25 cellular contexts compared by ENCODE assay signal in genomic region chr15:37075777-37076176, GRCh38. TPM values are rescaled to one million over a fixed set of nuclear protein-coding genes. Genes with fewer than 3 reads are reported as not detected.
"Had no signal": no experiment of that assay in that cellular context is flagged by ENCODE, and none has a peak within 500 bp of the region (broad histone marks: within the 10 kb centered on the region; RNA-seq: fewer than 3 reads in every experiment).

No MANE protein-coding gene starts in this region.

- H3K4me3 ChIP-seq: Peyer's patch, SJCRH30 had no signal

- FAIRE-seq: bronchial epithelial cell had no signal

- H3K36me3 Mint-ChIP-seq: activated naive CD4-positive, alpha-beta T cell treated with anti-CD3 and anti-CD28 coated beads, Interleukin-2, amount 10 ng/mL, durations not matched to agents 7 days and 5 days; activated naive CD8-positive, alpha-beta T cell treated with anti-CD3 and anti-CD28 coated beads, Interleukin-2, amount 10 ng/mL, durations not matched to agents 7 days and 5 days had no signal

- DNase-seq: activated CD4-positive, alpha-beta T cell treated with anti-CD3 and anti-CD28 coated beads for 4 hours; activated CD8-positive, alpha-beta memory T cell treated with anti-CD3 and anti-CD28 coated beads, Interleukin-2, amount 50 U/mL, for 4 hours; activated CD8-positive, alpha-beta T cell treated with anti-CD3 and anti-CD28 coated beads for 36 hours; activated gamma-delta T cell treated with Interleukin-2 at 50 U/mL for 16 hours; activated naive CD4-positive, alpha-beta T cell treated with anti-CD3 and anti-CD28 coated beads, Interleukin-2, amount 10 ng/mL, durations not matched to agents 7 days and 5 days; activated naive CD8-positive, alpha-beta T cell treated with anti-CD3 and anti-CD28 coated beads, Interleukin-2, amount 10 ng/mL, durations not matched to agents 7 days and 5 days; activated T-cell treated with anti-CD3 and anti-CD28 coated beads, Interleukin-2, amount 50 U/mL, for 72 hours; aorta; Kasumi-1; KBM-7; NCI-H1092 treated with DMSO at 0.1 percent for 48 hours; NCI-H1417 treated with DMSO at 0.1 percent for 48 hours; NCI-H1694; NCI-H2029; NCI-H345; NCI-H510A treated with DMSO at 0.1 percent for 48 hours; NCI-H69; Peyer's patch; Right ventricle myocardium superior; SJCRH30 had no signal

- H3K9me3 Mint-ChIP-seq: activated CD8-positive, alpha-beta T cell treated with anti-CD3 and anti-CD28 coated beads for 36 hours; activated naive CD4-positive, alpha-beta T cell treated with anti-CD3 and anti-CD28 coated beads, Interleukin-2, amount 10 ng/mL, durations not matched to agents 7 days and 5 days; activated naive CD8-positive, alpha-beta T cell treated with anti-CD3 and anti-CD28 coated beads, Interleukin-2, amount 10 ng/mL, durations not matched to agents 7 days and 5 days; activated T-helper 2 cell treated with anti-CD3 and anti-CD28 coated beads, Interferon-gamma antibody, Interleukin-2, Interleukin-4, amounts not matched to agents 10 μg/mL and 5 μg/mL and 100 μg/mL, durations not matched to agents 14 hours and 24 hours and 36 hours; T-helper 1 cell treated with Interleukin-12 subunit alpha and Interleukin-12 subunit beta and Interleukin-4 antibody, amounts not matched to agents 30 μg/mL and 1 μg/mL, for 36 hours had no signal

- H3K27ac Mint-ChIP-seq: activated CD8-positive, alpha-beta T cell treated with anti-CD3 and anti-CD28 coated beads for 36 hours; activated naive CD4-positive, alpha-beta T cell treated with anti-CD3 and anti-CD28 coated beads, Interleukin-2, amount 10 ng/mL, durations not matched to agents 7 days and 5 days; activated naive CD8-positive, alpha-beta T cell treated with anti-CD3 and anti-CD28 coated beads, Interleukin-2, amount 10 ng/mL, durations not matched to agents 7 days and 5 days; activated T-cell treated with anti-CD3 and anti-CD28 coated beads, Interleukin-2, amount 50 U/mL, for 72 hours; activated T-helper 2 cell treated with anti-CD3 and anti-CD28 coated beads, Interferon-gamma antibody, Interleukin-2, Interleukin-4, amounts not matched to agents 10 μg/mL and 5 μg/mL and 100 μg/mL, durations not matched to agents 14 hours and 24 hours and 36 hours; T-helper 1 cell treated with Interleukin-12 subunit alpha and Interleukin-12 subunit beta and Interleukin-4 antibody, amounts not matched to agents 30 μg/mL and 1 μg/mL, for 36 hours had no signal

- H3K27ac ChIP-seq: Peyer's patch, RWPE1, SJCRH30 had no signal

- H3K9me3 ChIP-seq: Peyer's patch, SJCRH30 had no signal

- H3K27me3 ChIP-seq: Peyer's patch, SJCRH30 had no signal

- H3K4me1 ChIP-seq: Peyer's patch, SJCRH30 had no signal

- H3K36me3 ChIP-seq: Peyer's patch had no signal

- ATAC-seq: activated CD4-positive, CD25-positive, alpha-beta regulatory T cell treated with anti-CD3 and anti-CD28 coated beads, Interleukin-2, amount 50 U/mL, for 24 hours; activated CD8-positive, alpha-beta T cell treated with anti-CD3 and anti-CD28 coated beads for 36 hours; activated T-cell treated with anti-CD3 and anti-CD28 coated beads, Interleukin-2, amount 50 U/mL, for 72 hours had no signal

RNA-seq across cellular contexts. Expression of gene MEIS2, which starts 24.6 kb away (rescaled TPM):
- total RNA-seq: activated naive CD8-positive, alpha-beta T cell treated with anti-CD3 and anti-CD28 coated beads, Interleukin-2, amount 10 ng/mL, durations not matched to agents 7 days and 5 days; activated T-helper 2 cell treated with anti-CD3 and anti-CD28 coated beads, Interferon-gamma antibody, Interleukin-2, Interleukin-4, amounts not matched to agents 10 μg/mL and 5 μg/mL and 100 μg/mL, durations not matched to agents 14 hours and 24 hours and 36 hours had no signal
